ENCODE assay signal across 1 cellular context in the genomic region with DNA sequence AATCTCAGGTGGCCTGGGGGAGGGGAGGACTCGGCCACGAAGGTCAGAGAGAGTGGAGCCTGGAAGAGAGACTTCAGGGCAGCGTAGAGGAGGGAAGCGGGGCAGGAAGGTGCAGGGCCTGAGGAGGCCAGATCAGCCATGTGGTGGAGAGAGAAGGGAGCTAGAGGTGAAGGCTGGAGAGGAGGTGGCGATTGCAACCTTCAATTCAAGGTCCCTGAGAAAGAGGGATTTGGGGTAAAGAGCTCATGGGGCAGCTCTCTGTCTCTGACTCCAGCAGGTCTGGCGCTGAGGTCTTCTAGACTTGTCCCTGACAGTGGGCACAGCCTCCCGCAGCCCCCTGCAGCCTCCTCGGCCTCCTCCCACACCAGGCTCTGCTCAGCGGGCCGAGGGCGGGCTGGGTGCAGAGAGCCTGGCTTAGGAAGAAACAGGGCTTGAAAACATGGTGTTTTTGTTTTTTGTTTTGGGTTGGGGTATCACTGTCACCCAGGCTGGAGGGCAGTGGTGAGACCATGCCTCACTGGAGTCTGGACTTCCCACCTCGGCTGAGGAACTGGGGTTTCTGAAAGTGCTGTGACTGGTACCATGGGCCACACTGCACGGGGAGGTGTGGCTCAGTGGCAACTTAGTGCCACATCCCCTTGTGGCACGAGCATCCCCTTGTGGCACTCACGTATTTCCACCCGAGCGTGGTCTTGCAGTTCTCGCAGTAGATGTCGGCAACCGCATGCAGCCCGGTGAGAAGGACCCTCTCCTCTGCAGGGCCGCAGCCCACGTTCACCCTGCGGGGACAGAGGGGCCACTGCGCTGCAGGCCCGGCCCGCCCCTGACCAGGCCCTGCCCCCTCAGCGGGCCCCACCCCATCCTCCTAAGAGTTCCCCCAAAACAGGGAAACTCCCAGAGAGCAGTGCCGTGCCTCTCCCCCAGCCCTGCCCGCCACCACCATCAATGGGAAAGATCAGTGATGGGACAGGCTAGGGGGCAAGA.
TF ChIP-seq lines count a peak whose summit lies in the region.

No MANE protein-coding gene starts in this region.

TF ChIP-seq in WTC11, 78 proteins besides CTCF, POLR2A, EP300 and RAD21 (continued from another document):
- TF ChIP-seq, protein P1, sequence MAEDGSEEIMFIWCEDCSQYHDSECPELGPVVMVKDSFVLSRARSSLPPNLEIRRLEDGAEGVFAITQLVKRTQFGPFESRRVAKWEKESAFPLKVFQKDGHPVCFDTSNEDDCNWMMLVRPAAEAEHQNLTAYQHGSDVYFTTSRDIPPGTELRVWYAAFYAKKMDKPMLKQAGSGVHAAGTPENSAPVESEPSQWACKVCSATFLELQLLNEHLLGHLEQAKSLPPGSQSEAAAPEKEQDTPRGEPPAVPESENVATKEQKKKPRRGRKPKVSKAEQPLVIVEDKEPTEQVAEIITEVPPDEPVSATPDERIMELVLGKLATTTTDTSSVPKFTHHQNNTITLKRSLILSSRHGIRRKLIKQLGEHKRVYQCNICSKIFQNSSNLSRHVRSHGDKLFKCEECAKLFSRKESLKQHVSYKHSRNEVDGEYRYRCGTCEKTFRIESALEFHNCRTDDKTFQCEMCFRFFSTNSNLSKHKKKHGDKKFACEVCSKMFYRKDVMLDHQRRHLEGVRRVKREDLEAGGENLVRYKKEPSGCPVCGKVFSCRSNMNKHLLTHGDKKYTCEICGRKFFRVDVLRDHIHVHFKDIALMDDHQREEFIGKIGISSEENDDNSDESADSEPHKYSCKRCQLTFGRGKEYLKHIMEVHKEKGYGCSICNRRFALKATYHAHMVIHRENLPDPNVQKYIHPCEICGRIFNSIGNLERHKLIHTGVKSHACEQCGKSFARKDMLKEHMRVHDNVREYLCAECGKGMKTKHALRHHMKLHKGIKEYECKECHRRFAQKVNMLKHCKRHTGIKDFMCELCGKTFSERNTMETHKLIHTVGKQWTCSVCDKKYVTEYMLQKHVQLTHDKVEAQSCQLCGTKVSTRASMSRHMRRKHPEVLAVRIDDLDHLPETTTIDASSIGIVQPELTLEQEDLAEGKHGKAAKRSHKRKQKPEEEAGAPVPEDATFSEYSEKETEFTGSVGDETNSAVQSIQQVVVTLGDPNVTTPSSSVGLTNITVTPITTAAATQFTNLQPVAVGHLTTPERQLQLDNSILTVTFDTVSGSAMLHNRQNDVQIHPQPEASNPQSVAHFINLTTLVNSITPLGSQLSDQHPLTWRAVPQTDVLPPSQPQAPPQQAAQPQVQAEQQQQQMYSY (CRISPR knock-in tag; IDR thresholded peaks at IDR 0.05) = no peak
- no peak for TF ChIP-seq TCF7 (CRISPR knock-in tag; IDR thresholded peaks at IDR 0.05; ENCODE audit: low read depth)
